Comparison of ENCODE assay signal across 14 cellular contexts in genomic region chr17:73722163-73722562, GRCh38.
DNase-seq lines count a peak whose midpoint lies in the region; ATAC-seq and TF ChIP-seq lines count a peak whose summit lies in the region.
"Had no signal": no experiment of that assay in that cellular context is flagged by ENCODE, and none has a peak within 500 bp of the region (broad histone marks: within the 10 kb centered on the region; RNA-seq: fewer than 3 reads in every experiment).

No MANE protein-coding gene starts in this region.

- BruUV-seq in PC-3 (replicated peaks; lab: Mats Ljungman, UMichigan): no TSS peak

- H3K4me3 ChIP-seq in PC-3 (ENCODE audit: low read length): no peak overlapping the region
- H3K4me3 ChIP-seq: skin epidermis had no signal

- no peaks in the 10 kb centered on the region for H4K20me1 ChIP-seq in PC-3 (ENCODE audit: low read length)

- no peaks in the 10 kb centered on the region for H3F3A ChIP-seq in PC-3 (ENCODE audit: low read length, unreplicated experiment)

- H3K9me3 Mint-ChIP-seq in effector memory CD8-positive, alpha-beta T cell: no peaks in the 10 kb centered on the region

- H3K36me3 ChIP-seq in PC-3 (ENCODE audit: low read depth, low read length): no peaks in the 10 kb centered on the region

- H3K79me2 ChIP-seq in PC-3 (ENCODE audit: low read length): no peaks in the 10 kb centered on the region

- no peak for TF ChIP-seq CTCF in PC-3 (conservative IDR thresholded peaks at IDR 0.05; ENCODE audit: low read depth, low read length)

- H3K4me1 ChIP-seq in PC-3 (ENCODE audit: insufficient read depth, low read length): no peaks in the 10 kb centered on the region

- intact Hi-C loops in PC-3 (cut with micrococcal nuclease): no loop called here

- POLR2A ChIA-PET in PC-3 (lab: Charles Lee; ENCODE audit: unreplicated experiment): no interaction called here

- H3K4me1 Mint-ChIP-seq in effector memory CD8-positive, alpha-beta T cell (ENCODE audit: low read depth in 2 of 2): peaks cover 0 to 22% of the 10 kb centered on the region in 2 donors

- H3K4me2 ChIP-seq in PC-3 (ENCODE audit: low read length): no peak overlapping the region

- H3K9ac ChIP-seq in PC-3 (ENCODE audit: low read length): no peak overlapping the region

- peak overlapping the region in 1 of 2 donors; percentile 70 for H3K27ac Mint-ChIP-seq in effector memory CD8-positive, alpha-beta T cell
- H3K27ac Mint-ChIP-seq: nephron had no signal

- H2AFZ ChIP-seq in PC-3 (ENCODE audit: low read length): no peak overlapping the region

- peaks cover 0 to 58% of the 10 kb centered on the region in 2 donors for H3K27me3 Mint-ChIP-seq in effector memory CD8-positive, alpha-beta T cell

- DNase-seq in DMS 273 (lab: John Stamatoyannopoulos, UW; ENCODE audit: unreplicated experiment) (peak; percentile 68), DMS 273 treated with DMSO at 0.1 percent for 48 hours (lab: John Stamatoyannopoulos, UW) (no peak), NCI-H2029 (lab: John Stamatoyannopoulos, UW) (peak; percentile 62), T-helper 9 cell (peak; percentile 10), D341Med (ENCODE audit: low spot score) (no peak), PC-3 (no peak)
- DNase-seq in effector memory CD8-positive, alpha-beta T cell: peak; percentile 12 to 20 (median 17)

- peak overlapping the region; percentile 17 to 55 for H3K4me3 Mint-ChIP-seq in effector memory CD8-positive, alpha-beta T cell

- no peaks in the 10 kb centered on the region for H3K9me3 ChIP-seq in PC-3 (ENCODE audit: low read length)

- H3K36me3 Mint-ChIP-seq in effector memory CD8-positive, alpha-beta T cell (ENCODE audit: insufficient read depth): peaks cover 3% of the 10 kb centered on the region

- peak; percentile 77 for ATAC-seq in effector memory CD8-positive, alpha-beta T cell (replicated peaks)
- ATAC-seq in PC-3 (no peak), GM18498 (IDR thresholded peaks at IDR 0.05; ENCODE audit: unreplicated experiment) (no peak)
- ATAC-seq: esophagus mucosa, HCT116 had no signal

- CTCF ChIA-PET in PC-3 (lab: Charles Lee): no interaction called here

- H3K27me3 ChIP-seq in PC-3 (ENCODE audit: low read length): peaks cover 89% of the 10 kb centered on the region

- H3K9me2 ChIP-seq in PC-3 (replicated peaks; ENCODE audit: low read length): no peaks in the 10 kb centered on the region

- no peak overlapping the region for H3K27ac ChIP-seq in PC-3 (ENCODE audit: low read length)
- H3K27ac ChIP-seq: 22Rv1, VCaP had no signal

Comparison
In these comparisons a context has a peak if more than half of its experiments do, and no peak if none do; other contexts are left out.
1. DNase-seq: peak in DMS 273 (single experiment), NCI-H2029 (single experiment), T-helper 9 cell (single experiment) and effector memory CD8-positive, alpha-beta T cell (3 of 3); none in DMS 273 treated with DMSO at 0.1 percent for 48 hours (single experiment), D341Med (single experiment) and PC-3 (single experiment).